ENCODE assay signal across 15 cellular contexts in the genomic region with DNA sequence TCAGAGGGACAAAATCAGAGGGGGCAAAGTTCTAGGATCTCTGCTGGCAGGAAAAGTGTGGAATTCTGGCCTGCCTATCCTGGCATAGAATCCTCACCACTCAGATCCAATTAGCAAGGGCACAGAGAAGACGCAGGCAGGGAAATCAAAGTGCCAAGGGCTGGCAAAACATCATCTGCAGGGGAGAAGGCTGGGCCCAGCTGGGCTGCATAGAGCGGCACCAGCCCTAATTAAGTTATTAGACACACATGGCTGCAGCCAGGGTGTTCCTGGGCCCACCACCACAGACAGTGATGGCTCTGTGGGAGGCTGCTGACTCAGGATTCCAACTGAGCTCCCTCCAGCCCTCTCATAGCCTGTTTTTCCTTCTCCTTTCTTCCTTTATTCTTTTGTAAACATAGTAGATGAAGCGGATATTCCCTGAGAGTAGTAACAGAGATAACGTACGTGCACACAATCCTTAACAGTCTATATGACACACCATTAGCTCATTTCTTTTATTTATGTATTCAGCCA.
DNase-seq lines count a peak whose midpoint lies in the region; ATAC-seq and TF ChIP-seq lines count a peak whose summit lies in the region.
"Had no signal": no experiment of that assay in that cellular context is flagged by ENCODE, and none has a peak within 500 bp of the region (broad histone marks: within the 10 kb centered on the region; RNA-seq: fewer than 3 reads in every experiment).

No MANE protein-coding gene starts in this region.

- ATAC-seq in HG02981 (IDR thresholded peaks at IDR 0.05; ENCODE audit: unreplicated experiment) (no peak), HG03378 (IDR thresholded peaks at IDR 0.05; ENCODE audit: unreplicated experiment) (no peak)

- in situ Hi-C loops in astrocyte of the cerebellum (cut with HindIII; ENCODE audit: low sequenced_read_pairs) = no loop called here

- DNase-seq in COR-L47 (lab: John Stamatoyannopoulos, UW) (peak; percentile 89), NCI-H146 treated with DMSO at 0.1 percent for 48 hours (lab: John Stamatoyannopoulos, UW; ENCODE audit: unreplicated experiment) (peak; percentile 30), astrocyte of the cerebellum (ENCODE audit: low read depth) (peak; percentile 37), midbrain (lab: John Stamatoyannopoulos, UW) (peak; percentile 60), OCI-M1 (lab: John Stamatoyannopoulos, UW) (no peak), dermis blood vessel endothelial cell (no peak)
- DNase-seq: activated CD4-positive, alpha-beta T cell treated with anti-CD3 and anti-CD28 coated beads for 1 hour; activated CD8-positive, alpha-beta memory T cell treated with anti-CD3 and anti-CD28 coated beads, Interleukin-2, amount 50 U/mL, for 48 hours; HCEC 1CT; RPMI8226; stimulated activated CD4-positive, alpha-beta T cell treated with anti-CD3 and anti-CD28 coated beads, Interleukin-15, amount 100 ng/mL, for 24 hours; T-helper 2 cell had no signal

- no peak for TF ChIP-seq CTCF in astrocyte of the cerebellum (IDR thresholded peaks at IDR 0.05; ENCODE audit: low read depth, low read length, missing control alignments)

- no peak overlapping the region for H3K4me3 ChIP-seq in astrocyte of the cerebellum (ENCODE audit: low read depth, low read length)
- H3K4me3 ChIP-seq: suprapubic skin had no signal

Comparison
In these comparisons a context has a peak if more than half of its experiments do, and no peak if none do; other contexts are left out.
1. DNase-seq: peak in COR-L47 (single experiment), NCI-H146 treated with DMSO at 0.1 percent for 48 hours (single experiment), astrocyte of the cerebellum (single experiment) and midbrain (single experiment); none in OCI-M1 (single experiment) and dermis blood vessel endothelial cell (single experiment).